Comparison of ENCODE assay signal across 8 cellular contexts in genomic region chr16:30660424-30661251, GRCh38. TPM values are rescaled to one million over a fixed set of nuclear protein-coding genes. Genes with fewer than 3 reads are reported as not detected.
DNase-seq lines count a peak whose midpoint lies in the region; ATAC-seq and TF ChIP-seq lines count a peak whose summit lies in the region.

No MANE protein-coding gene starts in this region.

- H3K4me3 ChIP-seq in astrocyte of the cerebellum (ENCODE audit: low read depth, low read length) (peak overlapping the region; percentile 82), mesendoderm (ENCODE audit: low read length) (no peak overlapping the region)

- H3K4me1 ChIP-seq in mesendoderm (ENCODE audit: control insufficient read depth, low read depth, low read length), result peaks cover 3% of the 10 kb centered on the region

- peak overlapping the region; percentile 89 for H3K9ac ChIP-seq in mesendoderm (ENCODE audit: low read length)

- peak overlapping the region; percentile 99 for H3K56ac ChIP-seq in mesendoderm (ENCODE audit: low read length)

- CTCF ChIA-PET in GM10248 (lab: Yijun Ruan, JAX), result interaction anchor here (0.7 to 4.3 kb wide), 7 partner anchors 10 to 281 kb away, joined by 3 to 64 read pairs (median 3); partner anchors contain the start of genes PHKG2 and PRR14

- no peak overlapping the region for H4K8ac ChIP-seq in mesendoderm (ENCODE audit: low read depth, low read length)

- peaks cover 7% of the 10 kb centered on the region for H3K79me1 ChIP-seq in mesendoderm (ENCODE audit: low read length)

- H3K4ac ChIP-seq in mesendoderm (ENCODE audit: low read depth, low read length), result no peak overlapping the region

- H3K27ac ChIP-seq in mesendoderm (ENCODE audit: low read depth, low read length), result no peak overlapping the region

- in situ Hi-C loops in astrocyte of the cerebellum (cut with HindIII; ENCODE audit: low sequenced_read_pairs), result no loop called here

- H2BK120ac ChIP-seq in mesendoderm (ENCODE audit: low read depth, low read length), result no peak overlapping the region

- no peak overlapping the region for H4K5ac ChIP-seq in mesendoderm (ENCODE audit: low read length)

- no peak overlapping the region for H2BK15ac ChIP-seq in mesendoderm (replicated peaks; ENCODE audit: low read depth)

- no peak overlapping the region for H3K18ac ChIP-seq in mesendoderm (ENCODE audit: low read length)

- H3K79me2 ChIP-seq in mesendoderm (ENCODE audit: control insufficient read depth, insufficient read depth, low read length), result no peaks in the 10 kb centered on the region

- H3K23ac ChIP-seq in mesendoderm (ENCODE audit: low read length), result no peak overlapping the region

- H2BK5ac ChIP-seq in mesendoderm (ENCODE audit: low read length), result no peak overlapping the region

- peak overlapping the region; percentile 58 for H3K4me2 ChIP-seq in mesendoderm (ENCODE audit: low read length)

- no CpG with 5 or more reads among the region's 21 CpGs for WGBS in mesendoderm (ENCODE audit: extremely low coverage, insufficient coverage, low lambda C conversion rate)

- DNase-seq in GM10248 (ENCODE audit: extremely low spot score) (peak; percentile 80), T-helper 1 cell (peak; percentile 49 to 84 (median 67)), astrocyte of the cerebellum (ENCODE audit: low read depth) (no peak), mesendoderm (no peak), DMS 273 treated with DMSO at 0.1 percent for 48 hours (lab: John Stamatoyannopoulos, UW) (no peak)
- DNase-seq in stimulated activated CD8-positive, alpha-beta memory T cell treated with anti-CD3 and anti-CD28 coated beads, Interleukin-7, amount 100 ng/mL, for 48 hours (ENCODE audit: extremely low read depth in 1 of 2, low read depth in 1 of 2), result peak; percentile 54 to 82

- H3K27me3 ChIP-seq in mesendoderm (ENCODE audit: insufficient read depth, low read length, poor library complexity), result no peaks in the 10 kb centered on the region

- H3K36me3 ChIP-seq in mesendoderm (ENCODE audit: control insufficient read depth, insufficient read depth, low read length), result peaks cover 10% of the 10 kb centered on the region

- ATAC-seq in GM19023 (IDR thresholded peaks at IDR 0.05; ENCODE audit: unreplicated experiment), result no peak
- ATAC-seq in HG03521 (IDR thresholded peaks at IDR 0.05; ENCODE audit: unreplicated experiment), result no peak

- H2AK5ac ChIP-seq in mesendoderm (ENCODE audit: low read length), result no peak overlapping the region

- TF ChIP-seq CTCF in GM10248 (IDR thresholded peaks at IDR 0.05; ENCODE audit: control extremely low read depth, extremely low read depth, low read depth, missing control alignments) (no peak), astrocyte of the cerebellum (IDR thresholded peaks at IDR 0.05; ENCODE audit: low read depth, low read length, missing control alignments) (no peak)

- POLR2A ChIA-PET in GM10248 (lab: Yijun Ruan, JAX), result interaction anchor here (0.6 to 2.0 kb wide), 3 partner anchors 12 to 63 kb away, joined by 3 to 7 read pairs (median 3); no protein-coding TSS in a partner anchor

RNA-seq across cellular contexts. Expression of gene FBRS, which starts 2.4 kb away (rescaled TPM):
- 8.8 TPM for polyA plus RNA-seq in mesendoderm (2013, experiment 1 of 2)
- polyA plus RNA-seq in mesendoderm (2013, experiment 2 of 2), result 8.3 TPM

RNA-seq across cellular contexts. Expression of gene PRR14, which starts 9.9 kb away (rescaled TPM):
- 11.4 TPM for polyA plus RNA-seq in mesendoderm (2013, experiment 1 of 2)
- polyA plus RNA-seq in mesendoderm (2013, experiment 2 of 2), result 10.6 TPM

RNA-seq across cellular contexts. Expression of gene SRCAP, which starts 38.3 kb away (rescaled TPM):
- polyA plus RNA-seq in mesendoderm (2013, experiment 1 of 2), result 29.1 TPM
- polyA plus RNA-seq in mesendoderm (2013, experiment 2 of 2), result 25.0 TPM

RNA-seq across cellular contexts. Expression of gene ZNF689, which starts 50.4 kb away (rescaled TPM):
- 14.7 TPM for polyA plus RNA-seq in mesendoderm (2013, experiment 1 of 2)
- 14.9 TPM for polyA plus RNA-seq in mesendoderm (2013, experiment 2 of 2)

Comparison
In these comparisons a context has a peak if more than half of its experiments do, and no peak if none do; other contexts are left out.
1. DNase-seq: peak in GM10248 (single experiment), T-helper 1 cell (5 of 5) and stimulated activated CD8-positive, alpha-beta memory T cell treated with anti-CD3 and anti-CD28 coated beads, Interleukin-7, amount 100 ng/mL, for 48 hours (2 of 2); none in astrocyte of the cerebellum (single experiment), mesendoderm (single experiment) and DMS 273 treated with DMSO at 0.1 percent for 48 hours (single experiment).